Comparison of ENCODE assay signal across 11 cellular contexts in the genomic region with DNA sequence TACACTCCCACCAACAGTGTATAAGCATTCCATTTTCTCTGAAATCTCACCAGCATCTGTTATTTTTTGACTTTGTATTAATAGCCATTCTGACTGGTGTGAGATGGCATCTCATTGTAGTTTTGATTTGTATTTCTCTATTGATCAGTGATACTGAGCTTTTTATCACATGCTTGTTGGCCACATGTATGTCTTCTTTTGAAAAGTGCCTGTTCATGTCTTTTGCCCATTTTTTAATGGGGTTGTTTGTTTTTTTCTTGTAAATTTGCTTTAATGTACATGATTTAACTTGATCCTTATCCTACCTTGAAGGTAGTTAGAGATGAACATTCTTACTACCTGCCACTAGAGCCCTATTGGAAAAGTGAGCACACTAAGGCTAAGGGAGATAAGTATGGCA.
"Had no signal": no experiment of that assay in that cellular context is flagged by ENCODE, and none has a peak within 500 bp of the region (broad histone marks: within the 10 kb centered on the region; RNA-seq: fewer than 3 reads in every experiment).

No MANE protein-coding gene starts in this region.

- ATAC-seq: activated naive CD4-positive, alpha-beta T cell treated with anti-CD3 and anti-CD28 coated beads, Interleukin-2, amount 50 U/mL, for 72 hours; activated naive CD8-positive, alpha-beta T cell treated with anti-CD3 and anti-CD28 coated beads, Interleukin-2, amount 50 U/mL, for 24 hours; activated T-cell treated with anti-CD3 and anti-CD28 coated beads, Interleukin-2, amount 50 U/mL, for 4 hours; activated T-cell treated with anti-CD3 and anti-CD28 coated beads, Interleukin-2, amount 50 U/mL, for 72 hours; activated T-helper 17 cell treated with anti-CD3 and anti-CD28 coated beads, Interleukin-2, amount 50 U/mL, for 72 hours; body of pancreas had no signal

- H3K27ac ChIP-seq: adrenal gland, ascending aorta, body of pancreas, brain microvascular endothelial cell, breast epithelium, cardiac muscle cell had no signal

- H3K9me3 ChIP-seq: adrenal gland, body of pancreas had no signal

- H3K36me3 ChIP-seq: adrenal gland, ascending aorta, brain microvascular endothelial cell, breast epithelium, cardiac muscle cell had no signal

- H3K4me1 ChIP-seq: adrenal gland, ascending aorta, body of pancreas, breast epithelium had no signal

- H3K4me3 ChIP-seq: adrenal gland, ascending aorta, body of pancreas, breast epithelium, cardiac muscle cell had no signal
